ENCODE assay signal across 1 cellular context in the genomic region with DNA sequence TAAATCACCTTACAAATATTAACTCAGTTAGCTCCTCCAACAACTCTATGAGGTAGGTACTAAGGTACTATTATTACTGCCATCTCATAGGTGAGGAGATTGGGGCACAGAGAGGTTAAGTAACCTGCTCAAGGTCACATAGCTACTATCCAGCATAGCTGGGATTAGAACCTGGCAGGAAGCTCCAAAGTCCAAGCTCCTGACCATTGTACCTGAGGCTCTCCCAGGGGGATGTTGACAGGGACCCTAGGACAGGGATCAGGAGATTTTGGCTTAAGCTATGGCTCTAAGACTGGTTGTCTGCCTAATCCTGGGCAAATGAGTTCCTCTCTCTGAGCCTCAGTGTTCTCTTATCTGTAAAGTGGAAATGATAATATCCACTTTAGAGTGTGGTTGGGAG.
TF ChIP-seq lines count a peak whose summit lies in the region.

No MANE protein-coding gene starts in this region.

TF ChIP-seq in HepG2, 621 proteins besides CTCF, POLR2A, EP300 and RAD21 (continued from another document and continues in another):
- TF ChIP-seq NRL (CRISPR knock-in tag; IDR thresholded peaks at IDR 0.05; ENCODE audit: borderline replicate concordance) (no peak), GZF1 (CRISPR knock-in tag; IDR thresholded peaks at IDR 0.05) (no peak), ATF1 (CRISPR knock-in tag; IDR thresholded peaks at IDR 0.05) (no peak), HNRNPH1 (optimal IDR thresholded peaks at IDR 0.05; ENCODE audit: low read depth, low read length) (no peak), ZNF841 (CRISPR knock-in tag; IDR thresholded peaks at IDR 0.05; ENCODE audit: borderline replicate concordance) (no peak), MIER2 (CRISPR knock-in tag; IDR thresholded peaks at IDR 0.05) (no peak), BHLHE40 (IDR thresholded peaks at IDR 0.05; ENCODE audit: low read length) (no peak), PHF21A (CRISPR knock-in tag; IDR thresholded peaks at IDR 0.05) (0 out of 2 replicates have a peak, but pooled peaks have one; percentile 50), SETDB1 (CRISPR knock-in tag; IDR thresholded peaks at IDR 0.05; ENCODE audit: borderline replicate concordance) (no peak), RFX5 (IDR thresholded peaks at IDR 0.05; ENCODE audit: low read depth, low read length) (no peak), THYN1 (CRISPR knock-in tag; IDR thresholded peaks at IDR 0.05; ENCODE audit: borderline replicate concordance, low read depth) (no peak), CHCHD3 (CRISPR knock-in tag; IDR thresholded peaks at IDR 0.05) (no peak), MAF1 (CRISPR knock-in tag; IDR thresholded peaks at IDR 0.05; ENCODE audit: borderline replicate concordance) (no peak), ZFP36L1 (CRISPR knock-in tag; IDR thresholded peaks at IDR 0.05) (no peak), SRY (CRISPR knock-in tag; IDR thresholded peaks at IDR 0.05) (no peak), ZNF891 (CRISPR knock-in tag; IDR thresholded peaks at IDR 0.05) (no peak), ATM (IDR thresholded peaks at IDR 0.05; ENCODE audit: borderline replicate concordance) (no peak), ZBTB20 (CRISPR knock-in tag; IDR thresholded peaks at IDR 0.05; ENCODE audit: borderline replicate concordance, low read depth) (no peak), MAFK (conservative IDR thresholded peaks at IDR 0.05 in 1 of 2, IDR thresholded peaks at IDR 0.05 in 1 of 2; ENCODE audit: low read length in 2 of 2) (no peak), NKX3-1 (CRISPR knock-in tag; IDR thresholded peaks at IDR 0.05) (no peak), ZSCAN9 (CRISPR knock-in tag; IDR thresholded peaks at IDR 0.05; ENCODE audit: borderline replicate concordance) (peak; percentile 29; the same call in 1 of the 2 replicates), KLF9 (CRISPR knock-in tag; IDR thresholded peaks at IDR 0.05; ENCODE audit: low read depth) (no peak), ZNF883 (CRISPR knock-in tag; IDR thresholded peaks at IDR 0.05; ENCODE audit: not compliant biosample characterization) (no peak), ZBTB7A (CRISPR knock-in tag; IDR thresholded peaks at IDR 0.05) (no peak), ZNF232 (CRISPR knock-in tag; IDR thresholded peaks at IDR 0.05; ENCODE audit: borderline replicate concordance) (no peak; the same call in 1 of the 2 replicates), ZEB1 (IDR thresholded peaks at IDR 0.05; ENCODE audit: insufficient replicate concordance, low read depth) (no peak), NFE2L1 (CRISPR knock-in tag; IDR thresholded peaks at IDR 0.05; ENCODE audit: borderline replicate concordance) (no peak), KDM2A (CRISPR knock-in tag; IDR thresholded peaks at IDR 0.05; ENCODE audit: borderline replicate concordance, low read depth) (no peak), ZNF850 (CRISPR knock-in tag; conservative IDR thresholded peaks at IDR 0.05) (no peak), ZNF337 (CRISPR knock-in tag; IDR thresholded peaks at IDR 0.05; ENCODE audit: borderline replicate concordance, low read depth) (0 out of 2 replicates have a peak, but pooled peaks have one; percentile 22), SIN3A (IDR thresholded peaks at IDR 0.05; ENCODE audit: borderline replicate concordance, low read depth, low read length) (no peak), KDM3A (CRISPR knock-in tag; IDR thresholded peaks at IDR 0.05; ENCODE audit: low read depth) (no peak), FOXO1 (CRISPR knock-in tag; IDR thresholded peaks at IDR 0.05) (peak; percentile 60; the same call in 1 of the 2 replicates), SMARCC2 (IDR thresholded peaks at IDR 0.05) (no peak), NFYB (CRISPR knock-in tag; IDR thresholded peaks at IDR 0.05) (no peak), CAMTA2 (CRISPR knock-in tag; IDR thresholded peaks at IDR 0.05; ENCODE audit: borderline replicate concordance) (no peak)
- TF ChIP-seq, protein P1, sequence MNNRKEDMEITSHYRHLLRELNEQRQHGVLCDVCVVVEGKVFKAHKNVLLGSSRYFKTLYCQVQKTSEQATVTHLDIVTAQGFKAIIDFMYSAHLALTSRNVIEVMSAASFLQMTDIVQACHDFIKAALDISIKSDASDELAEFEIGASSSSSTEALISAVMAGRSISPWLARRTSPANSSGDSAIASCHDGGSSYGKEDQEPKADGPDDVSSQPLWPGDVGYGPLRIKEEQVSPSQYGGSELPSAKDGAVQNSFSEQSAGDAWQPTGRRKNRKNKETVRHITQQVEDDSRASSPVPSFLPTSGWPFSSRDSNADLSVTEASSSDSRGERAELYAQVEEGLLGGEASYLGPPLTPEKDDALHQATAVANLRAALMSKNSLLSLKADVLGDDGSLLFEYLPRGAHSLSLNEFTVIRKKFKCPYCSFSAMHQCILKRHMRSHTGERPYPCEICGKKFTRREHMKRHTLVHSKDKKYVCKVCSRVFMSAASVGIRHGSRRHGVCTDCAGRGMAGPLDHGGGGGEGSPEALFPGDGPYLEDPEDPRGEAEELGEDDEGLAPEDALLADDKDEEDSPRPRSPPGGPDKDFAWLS (CRISPR knock-in tag; IDR thresholded peaks at IDR 0.05; ENCODE audit: borderline replicate concordance): no peak
- TF ChIP-seq, protein P2, sequence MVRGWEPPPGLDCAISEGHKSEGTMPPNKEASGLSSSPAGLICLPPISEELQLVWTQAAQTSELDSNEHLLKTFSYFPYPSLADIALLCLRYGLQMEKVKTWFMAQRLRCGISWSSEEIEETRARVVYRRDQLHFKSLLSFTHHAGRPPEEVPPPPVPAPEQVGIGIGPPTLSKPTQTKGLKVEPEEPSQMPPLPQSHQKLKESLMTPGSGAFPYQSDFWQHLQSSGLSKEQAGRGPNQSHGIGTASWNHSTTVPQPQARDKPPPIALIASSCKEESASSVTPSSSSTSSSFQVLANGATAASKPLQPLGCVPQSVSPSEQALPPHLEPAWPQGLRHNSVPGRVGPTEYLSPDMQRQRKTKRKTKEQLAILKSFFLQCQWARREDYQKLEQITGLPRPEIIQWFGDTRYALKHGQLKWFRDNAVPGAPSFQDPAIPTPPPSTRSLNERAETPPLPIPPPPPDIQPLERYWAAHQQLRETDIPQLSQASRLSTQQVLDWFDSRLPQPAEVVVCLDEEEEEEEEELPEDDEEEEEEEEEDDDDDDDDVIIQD (CRISPR knock-in tag; IDR thresholded peaks at IDR 0.05; ENCODE audit: low read depth): no peak
- TF ChIP-seq, protein P3, sequence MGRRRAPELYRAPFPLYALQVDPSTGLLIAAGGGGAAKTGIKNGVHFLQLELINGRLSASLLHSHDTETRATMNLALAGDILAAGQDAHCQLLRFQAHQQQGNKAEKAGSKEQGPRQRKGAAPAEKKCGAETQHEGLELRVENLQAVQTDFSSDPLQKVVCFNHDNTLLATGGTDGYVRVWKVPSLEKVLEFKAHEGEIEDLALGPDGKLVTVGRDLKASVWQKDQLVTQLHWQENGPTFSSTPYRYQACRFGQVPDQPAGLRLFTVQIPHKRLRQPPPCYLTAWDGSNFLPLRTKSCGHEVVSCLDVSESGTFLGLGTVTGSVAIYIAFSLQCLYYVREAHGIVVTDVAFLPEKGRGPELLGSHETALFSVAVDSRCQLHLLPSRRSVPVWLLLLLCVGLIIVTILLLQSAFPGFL (CRISPR knock-in tag; IDR thresholded peaks at IDR 0.05): no peak
- TF ChIP-seq, protein P4, sequence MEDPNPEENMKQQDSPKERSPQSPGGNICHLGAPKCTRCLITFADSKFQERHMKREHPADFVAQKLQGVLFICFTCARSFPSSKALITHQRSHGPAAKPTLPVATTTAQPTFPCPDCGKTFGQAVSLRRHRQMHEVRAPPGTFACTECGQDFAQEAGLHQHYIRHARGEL (CRISPR knock-in tag; IDR thresholded peaks at IDR 0.05): no peak
- TF ChIP-seq, protein P5, sequence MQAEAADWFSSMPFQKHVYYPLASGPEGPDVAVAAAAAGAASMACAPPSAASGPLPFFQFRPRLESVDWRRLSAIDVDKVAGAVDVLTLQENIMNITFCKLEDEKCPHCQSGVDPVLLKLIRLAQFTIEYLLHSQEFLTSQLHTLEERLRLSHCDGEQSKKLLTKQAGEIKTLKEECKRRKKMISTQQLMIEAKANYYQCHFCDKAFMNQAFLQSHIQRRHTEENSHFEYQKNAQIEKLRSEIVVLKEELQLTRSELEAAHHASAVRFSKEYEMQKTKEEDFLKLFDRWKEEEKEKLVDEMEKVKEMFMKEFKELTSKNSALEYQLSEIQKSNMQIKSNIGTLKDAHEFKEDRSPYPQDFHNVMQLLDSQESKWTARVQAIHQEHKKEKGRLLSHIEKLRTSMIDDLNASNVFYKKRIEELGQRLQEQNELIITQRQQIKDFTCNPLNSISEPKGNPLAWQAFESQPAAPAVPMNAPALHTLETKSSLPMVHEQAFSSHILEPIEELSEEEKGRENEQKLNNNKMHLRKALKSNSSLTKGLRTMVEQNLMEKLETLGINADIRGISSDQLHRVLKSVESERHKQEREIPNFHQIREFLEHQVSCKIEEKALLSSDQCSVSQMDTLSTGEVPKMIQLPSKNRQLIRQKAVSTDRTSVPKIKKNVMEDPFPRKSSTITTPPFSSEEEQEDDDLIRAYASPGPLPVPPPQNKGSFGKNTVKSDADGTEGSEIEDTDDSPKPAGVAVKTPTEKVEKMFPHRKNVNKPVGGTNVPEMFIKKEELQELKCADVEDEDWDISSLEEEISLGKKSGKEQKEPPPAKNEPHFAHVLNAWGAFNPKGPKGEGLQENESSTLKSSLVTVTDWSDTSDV (CRISPR knock-in tag; IDR thresholded peaks at IDR 0.05): no peak
- TF ChIP-seq, protein P6, sequence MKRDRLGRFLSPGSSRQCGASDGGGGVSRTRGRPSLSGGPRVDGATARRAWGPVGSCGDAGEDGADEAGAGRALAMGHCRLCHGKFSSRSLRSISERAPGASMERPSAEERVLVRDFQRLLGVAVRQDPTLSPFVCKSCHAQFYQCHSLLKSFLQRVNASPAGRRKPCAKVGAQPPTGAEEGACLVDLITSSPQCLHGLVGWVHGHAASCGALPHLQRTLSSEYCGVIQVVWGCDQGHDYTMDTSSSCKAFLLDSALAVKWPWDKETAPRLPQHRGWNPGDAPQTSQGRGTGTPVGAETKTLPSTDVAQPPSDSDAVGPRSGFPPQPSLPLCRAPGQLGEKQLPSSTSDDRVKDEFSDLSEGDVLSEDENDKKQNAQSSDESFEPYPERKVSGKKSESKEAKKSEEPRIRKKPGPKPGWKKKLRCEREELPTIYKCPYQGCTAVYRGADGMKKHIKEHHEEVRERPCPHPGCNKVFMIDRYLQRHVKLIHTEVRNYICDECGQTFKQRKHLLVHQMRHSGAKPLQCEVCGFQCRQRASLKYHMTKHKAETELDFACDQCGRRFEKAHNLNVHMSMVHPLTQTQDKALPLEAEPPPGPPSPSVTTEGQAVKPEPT (CRISPR knock-in tag; IDR thresholded peaks at IDR 0.05; ENCODE audit: low read depth): 0 out of 2 replicates have a peak, but pooled peaks have one; percentile 23
- TF ChIP-seq, protein P7, sequence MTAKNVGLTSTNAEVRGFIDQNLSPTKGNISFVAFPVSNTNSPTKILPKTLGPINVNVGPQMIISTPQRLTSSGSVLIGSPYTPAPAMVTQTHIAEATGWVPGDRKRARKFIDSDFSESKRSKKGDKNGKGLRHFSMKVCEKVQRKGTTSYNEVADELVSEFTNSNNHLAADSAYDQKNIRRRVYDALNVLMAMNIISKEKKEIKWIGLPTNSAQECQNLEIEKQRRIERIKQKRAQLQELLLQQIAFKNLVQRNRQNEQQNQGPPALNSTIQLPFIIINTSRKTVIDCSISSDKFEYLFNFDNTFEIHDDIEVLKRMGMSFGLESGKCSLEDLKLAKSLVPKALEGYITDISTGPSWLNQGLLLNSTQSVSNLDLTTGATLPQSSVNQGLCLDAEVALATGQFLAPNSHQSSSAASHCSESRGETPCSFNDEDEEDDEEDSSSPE (CRISPR knock-in tag; IDR thresholded peaks at IDR 0.05): no peak
- TF ChIP-seq, protein P8, sequence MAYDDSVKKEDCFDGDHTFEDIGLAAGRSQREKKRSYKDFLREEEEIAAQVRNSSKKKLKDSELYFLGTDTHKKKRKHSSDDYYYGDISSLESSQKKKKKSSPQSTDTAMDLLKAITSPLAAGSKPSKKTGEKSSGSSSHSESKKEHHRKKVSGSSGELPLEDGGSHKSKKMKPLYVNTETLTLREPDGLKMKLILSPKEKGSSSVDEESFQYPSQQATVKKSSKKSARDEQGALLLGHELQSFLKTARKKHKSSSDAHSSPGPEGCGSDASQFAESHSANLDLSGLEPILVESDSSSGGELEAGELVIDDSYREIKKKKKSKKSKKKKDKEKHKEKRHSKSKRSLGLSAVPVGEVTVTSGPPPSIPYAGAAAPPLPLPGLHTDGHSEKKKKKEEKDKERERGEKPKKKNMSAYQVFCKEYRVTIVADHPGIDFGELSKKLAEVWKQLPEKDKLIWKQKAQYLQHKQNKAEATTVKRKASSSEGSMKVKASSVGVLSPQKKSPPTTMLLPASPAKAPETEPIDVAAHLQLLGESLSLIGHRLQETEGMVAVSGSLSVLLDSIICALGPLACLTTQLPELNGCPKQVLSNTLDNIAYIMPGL (CRISPR knock-in tag; IDR thresholded peaks at IDR 0.05; ENCODE audit: borderline replicate concordance in 1 of 2, low read depth in 1 of 2): no peak
- TF ChIP-seq, protein P9, sequence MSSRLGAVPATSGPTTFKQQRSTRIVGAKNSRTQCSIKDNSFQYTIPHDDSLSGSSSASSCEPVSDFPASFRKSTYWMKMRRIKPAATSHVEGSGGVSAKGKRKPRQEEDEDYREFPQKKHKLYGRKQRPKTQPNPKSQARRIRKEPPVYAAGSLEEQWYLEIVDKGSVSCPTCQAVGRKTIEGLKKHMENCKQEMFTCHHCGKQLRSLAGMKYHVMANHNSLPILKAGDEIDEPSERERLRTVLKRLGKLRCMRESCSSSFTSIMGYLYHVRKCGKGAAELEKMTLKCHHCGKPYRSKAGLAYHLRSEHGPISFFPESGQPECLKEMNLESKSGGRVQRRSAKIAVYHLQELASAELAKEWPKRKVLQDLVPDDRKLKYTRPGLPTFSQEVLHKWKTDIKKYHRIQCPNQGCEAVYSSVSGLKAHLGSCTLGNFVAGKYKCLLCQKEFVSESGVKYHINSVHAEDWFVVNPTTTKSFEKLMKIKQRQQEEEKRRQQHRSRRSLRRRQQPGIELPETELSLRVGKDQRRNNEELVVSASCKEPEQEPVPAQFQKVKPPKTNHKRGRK (CRISPR knock-in tag; IDR thresholded peaks at IDR 0.05): no peak
- TF ChIP-seq, protein P10, sequence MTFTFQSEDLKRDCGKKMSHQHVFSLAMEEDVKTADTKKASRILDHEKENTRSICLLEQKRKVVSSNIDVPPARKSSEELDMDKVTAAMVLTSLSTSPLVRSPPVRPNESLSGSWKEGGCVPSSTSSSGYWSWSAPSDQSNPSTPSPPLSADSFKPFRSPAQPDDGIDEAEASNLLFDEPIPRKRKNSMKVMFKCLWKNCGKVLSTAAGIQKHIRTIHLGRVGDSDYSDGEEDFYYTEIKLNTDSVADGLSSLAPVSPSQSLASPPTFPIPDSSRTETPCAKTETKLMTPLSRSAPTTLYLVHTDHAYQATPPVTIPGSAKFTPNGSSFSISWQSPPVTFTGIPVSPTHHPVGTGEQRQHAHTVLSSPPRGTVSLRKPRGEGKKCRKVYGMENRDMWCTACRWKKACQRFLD (CRISPR knock-in tag; IDR thresholded peaks at IDR 0.05; ENCODE audit: borderline replicate concordance): no peak
- TF ChIP-seq, protein P11, sequence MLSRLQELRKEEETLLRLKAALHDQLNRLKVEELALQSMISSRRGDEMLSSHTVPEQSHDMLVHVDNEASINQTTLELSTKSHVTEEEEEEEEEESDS (CRISPR knock-in tag; IDR thresholded peaks at IDR 0.05; ENCODE audit: borderline replicate concordance): no peak
